In the genomic region with DNA sequence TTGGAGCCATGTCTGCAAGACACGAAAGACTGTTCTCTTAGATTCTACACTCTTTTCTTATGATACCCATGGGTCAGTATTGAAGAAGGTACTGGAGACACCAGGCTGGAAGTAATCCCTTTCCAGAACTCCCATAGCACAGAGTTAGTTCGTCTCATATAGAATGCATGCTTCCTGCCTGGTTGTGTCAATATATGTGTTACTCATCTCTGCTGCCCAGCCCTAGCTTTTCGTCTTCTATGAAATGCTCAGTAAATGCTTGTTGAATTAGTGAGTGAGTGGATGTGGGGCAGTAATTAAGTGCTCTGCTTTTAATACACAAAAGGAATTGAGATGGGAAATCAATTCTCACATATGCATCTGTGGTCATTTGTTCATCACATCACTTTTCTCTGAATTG, we compare ENCODE assay signal across 21 cellular contexts. TPM values are rescaled to one million over a fixed set of nuclear protein-coding genes. Genes with fewer than 3 reads are reported as not detected.
DNase-seq lines count a peak whose midpoint lies in the region; ATAC-seq, FAIRE-seq and TF ChIP-seq lines count a peak whose summit lies in the region.
"Had no signal": no experiment of that assay in that cellular context is flagged by ENCODE, and none has a peak within 500 bp of the region (broad histone marks: within the 10 kb centered on the region; RNA-seq: fewer than 3 reads in every experiment).

No MANE protein-coding gene starts in this region.

- H3K4me3 ChIP-seq in A549: no peak overlapping the region
- no peak overlapping the region for H3K4me3 ChIP-seq in GM23248
- no peak overlapping the region for H3K4me3 ChIP-seq in epithelial cell of esophagus (ENCODE audit: low read length)
- H3K4me3 ChIP-seq: SJSA1 had no signal

- peaks cover 16% of the 10 kb centered on the region; the same call in 1 of the 2 replicates for H3F3A ChIP-seq in GM23248 (ENCODE audit: insufficient read depth)

- no peak for TF ChIP-seq POLR2A in A549 (IDR thresholded peaks at IDR 0.05; ENCODE audit: low read length)

- POLR2A ChIA-PET in A549 (lab: Yijun Ruan, JAX): no interaction called here

- H3K4me1 ChIP-seq in A549 (peaks cover 20% of the 10 kb centered on the region), GM23248 (ENCODE audit: insufficient read depth) (peaks cover 17% of the 10 kb centered on the region)
- H3K4me1 ChIP-seq: SJSA1 had no signal

- CTCF ChIA-PET in A549 (lab: Yijun Ruan, JAX): interaction anchor here (0.7 to 1.5 kb wide), 3 partner anchors 9 to 200 kb away, joined by 3 to 5 read pairs (median 4); no protein-coding TSS in a partner anchor

- no peaks in the 10 kb centered on the region for H4K20me1 ChIP-seq in GM23248 (ENCODE audit: insufficient read depth)

- H3K79me2 ChIP-seq in GM23248 (ENCODE audit: insufficient read depth): no peaks in the 10 kb centered on the region

- H3K4me2 ChIP-seq in A549 (peak overlapping the region; percentile 35), GM23248 (ENCODE audit: unreplicated experiment) (no peak overlapping the region)

- no peak for FAIRE-seq in A549 (lab: Jason Lieb, UNC)
- FAIRE-seq: GM12892, HTR-8/SVneo had no signal

- H3K9me3 ChIP-seq in A549: 0 out of 3 replicates have a peak, but pooled peaks cover 3% of the 10 kb centered on the region
- H3K9me3 ChIP-seq in GM23248 (ENCODE audit: low read depth): no peaks in the 10 kb centered on the region
- H3K9me3 ChIP-seq: SJSA1 had no signal

- 39% methylated on average over 3 of the region's 3 CpGs for WGBS in A549 (ENCODE audit: missing lambda C conversion rate)
- WGBS in GM23248 (ENCODE audit: low coverage in 1 of 2, low lambda C conversion rate in 2 of 2, missing lambda C conversion rate in 2 of 2), 2 experiments: 61 to 74% methylated on average over 3 of the region's 3 CpGs

- TF ChIP-seq EP300 in A549 (IDR thresholded peaks at IDR 0.05): no peak

- H3K36me3 ChIP-seq in GM23248 (ENCODE audit: low read depth): no peaks in the 10 kb centered on the region
- H3K36me3 ChIP-seq: SJSA1 had no signal

- in situ Hi-C loops in GM23248 (cut with MboI): no loop called here

- H3K9ac ChIP-seq in GM23248: no peak overlapping the region

- DNase-seq in A549 (ENCODE audit: low read depth in 1 of 2, low spot score in 1 of 2): peak in 1 of 2 experiments; percentile 16
- peak; percentile 54 for DNase-seq in GM23248
- DNase-seq in epithelial cell of esophagus (ENCODE audit: low read depth): peak; percentile 76
- DNase-seq in NK-92 (lab: John Stamatoyannopoulos, UW; ENCODE audit: unreplicated experiment): no peak
- no peak for DNase-seq in DMS 273 (lab: John Stamatoyannopoulos, UW; ENCODE audit: unreplicated experiment)
- no peak for DNase-seq in GM19240 (ENCODE audit: insufficient read length, low spot score)
- DNase-seq: AML-193; COR-L47; DMS153; GF-D8; NCI-H1417; NCI-H187 treated with DMSO at 0.1 percent for 48 hours; NCI-H69; NK-92 treated with Interleukin-12 subunit alpha and Interleukin-12 subunit beta, amount 100 ng/mL, for 24 hours; RPMI8226 had no signal

- H2AFZ ChIP-seq in GM23248: no peak overlapping the region

- TF ChIP-seq RAD21 in A549 (conservative IDR thresholded peaks at IDR 0.05 in 1 of 2, IDR thresholded peaks at IDR 0.05 in 1 of 2): no peak

- TF ChIP-seq CTCF in A549 (IDR thresholded peaks at IDR 0.05) (no peak), epithelial cell of esophagus (IDR thresholded peaks at IDR 0.05; ENCODE audit: insufficient read depth, low read depth, low read length, missing control alignments) (no peak)

- H3K27ac ChIP-seq in A549 (peak overlapping the region in 1 of 2 experiments; percentile 38; a peak in 3 of 6 replicates), GM23248 (no peak overlapping the region)
- H3K27ac ChIP-seq: SJSA1 had no signal

- H3K27me3 ChIP-seq in GM23248 (replicated peaks; ENCODE audit: insufficient read depth): no peaks in the 10 kb centered on the region
- H3K27me3 ChIP-seq: SJSA1 had no signal

- H3K9me2 ChIP-seq in GM23248 (ENCODE audit: insufficient read depth): no peaks in the 10 kb centered on the region

- ATAC-seq in A549 (peak; percentile 72 to 83; a peak in 4 of 6 replicates), SK-N-SH treated with all-trans-retinoic acid at 6 μM for 48 hours (peak; percentile 65), HG03432 (IDR thresholded peaks at IDR 0.05; ENCODE audit: unreplicated experiment) (no peak)

TF ChIP-seq in A549, 52 proteins besides CTCF, POLR2A, EP300 and RAD21 (continues in another document):
- TF ChIP-seq E2F6 (IDR thresholded peaks at IDR 0.05; ENCODE audit: borderline replicate concordance, low read depth) (no peak), NR3C1 (IDR thresholded peaks at IDR 0.05) (no peak), HOXA7 (CRISPR knock-in tag; IDR thresholded peaks at IDR 0.05) (no peak), NPAS2 (CRISPR knock-in tag; IDR thresholded peaks at IDR 0.05; ENCODE audit: borderline replicate concordance) (no peak), ESRRA (IDR thresholded peaks at IDR 0.05; ENCODE audit: borderline replicate concordance, low read length) (no peak), ZC3H11A (IDR thresholded peaks at IDR 0.05) (no peak), KDM1A (IDR thresholded peaks at IDR 0.05; ENCODE audit: low read depth) (no peak)
- TF ChIP-seq, protein P1, sequence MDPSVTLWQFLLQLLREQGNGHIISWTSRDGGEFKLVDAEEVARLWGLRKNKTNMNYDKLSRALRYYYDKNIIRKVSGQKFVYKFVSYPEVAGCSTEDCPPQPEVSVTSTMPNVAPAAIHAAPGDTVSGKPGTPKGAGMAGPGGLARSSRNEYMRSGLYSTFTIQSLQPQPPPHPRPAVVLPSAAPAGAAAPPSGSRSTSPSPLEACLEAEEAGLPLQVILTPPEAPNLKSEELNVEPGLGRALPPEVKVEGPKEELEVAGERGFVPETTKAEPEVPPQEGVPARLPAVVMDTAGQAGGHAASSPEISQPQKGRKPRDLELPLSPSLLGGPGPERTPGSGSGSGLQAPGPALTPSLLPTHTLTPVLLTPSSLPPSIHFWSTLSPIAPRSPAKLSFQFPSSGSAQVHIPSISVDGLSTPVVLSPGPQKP (IDR thresholded peaks at IDR 0.05; ENCODE audit: low read depth, low read length): no peak

TF ChIP-seq in SK-N-SH treated with all-trans-retinoic acid at 6 μM for 48 hours, 23 proteins besides CTCF, POLR2A, EP300 and RAD21 (continues in another document):
- TF ChIP-seq TOX (CRISPR knock-in tag; IDR thresholded peaks at IDR 0.05; ENCODE audit: borderline replicate concordance) (no peak), ISL1 (CRISPR knock-in tag; IDR thresholded peaks at IDR 0.05) (no peak), BACH2 (CRISPR knock-in tag; IDR thresholded peaks at IDR 0.05; ENCODE audit: borderline replicate concordance) (no peak), ZNF70 (CRISPR knock-in tag; IDR thresholded peaks at IDR 0.05) (no peak), PPARA (CRISPR knock-in tag; IDR thresholded peaks at IDR 0.05; ENCODE audit: borderline replicate concordance) (no peak), ARNTL (CRISPR knock-in tag; IDR thresholded peaks at IDR 0.05; ENCODE audit: borderline replicate concordance, low read depth) (no peak), RARB (CRISPR knock-in tag; IDR thresholded peaks at IDR 0.05) (no peak), TCF4 (CRISPR knock-in tag; IDR thresholded peaks at IDR 0.05; ENCODE audit: borderline replicate concordance) (no peak), ESRRG (CRISPR knock-in tag; IDR thresholded peaks at IDR 0.05) (no peak), ZNF565 (CRISPR knock-in tag; conservative IDR thresholded peaks at IDR 0.05; ENCODE audit: low read depth) (no peak), ZFP30 (CRISPR knock-in tag; IDR thresholded peaks at IDR 0.05) (no peak)
- TF ChIP-seq, protein P2, sequence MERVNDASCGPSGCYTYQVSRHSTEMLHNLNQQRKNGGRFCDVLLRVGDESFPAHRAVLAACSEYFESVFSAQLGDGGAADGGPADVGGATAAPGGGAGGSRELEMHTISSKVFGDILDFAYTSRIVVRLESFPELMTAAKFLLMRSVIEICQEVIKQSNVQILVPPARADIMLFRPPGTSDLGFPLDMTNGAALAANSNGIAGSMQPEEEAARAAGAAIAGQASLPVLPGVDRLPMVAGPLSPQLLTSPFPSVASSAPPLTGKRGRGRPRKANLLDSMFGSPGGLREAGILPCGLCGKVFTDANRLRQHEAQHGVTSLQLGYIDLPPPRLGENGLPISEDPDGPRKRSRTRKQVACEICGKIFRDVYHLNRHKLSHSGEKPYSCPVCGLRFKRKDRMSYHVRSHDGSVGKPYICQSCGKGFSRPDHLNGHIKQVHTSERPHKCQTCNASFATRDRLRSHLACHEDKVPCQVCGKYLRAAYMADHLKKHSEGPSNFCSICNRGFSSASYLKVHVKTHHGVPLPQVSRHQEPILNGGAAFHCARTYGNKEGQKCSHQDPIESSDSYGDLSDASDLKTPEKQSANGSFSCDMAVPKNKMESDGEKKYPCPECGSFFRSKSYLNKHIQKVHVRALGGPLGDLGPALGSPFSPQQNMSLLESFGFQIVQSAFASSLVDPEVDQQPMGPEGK (CRISPR knock-in tag; IDR thresholded peaks at IDR 0.05; ENCODE audit: borderline replicate concordance): no peak

RNA-seq across cellular contexts. Expression of gene ADCY10, which starts 32.1 kb away (rescaled TPM):
- polyA plus RNA-seq in A549 (2011; rRNA removed) (0.18 and 0.20 TPM in 2 replicates), A549 (2017; fragmentation: RNase III; extraction: RNeasy Plus Mini Kit Qiagen cat#74134 plus additional on column Dnase treatment) (0.03 to 0.08 TPM (median 0.04 TPM) in 3 replicates), GM23248 (2016; fragmentation: Nextera tagmentation; extraction: Ambion mirVana) (0.11 TPM in 1 of 2 replicates, not detected in the other)
- polyA plus RNA-seq in A549 (2012; cell fraction: cytosol; rRNA removed): 0.01 and 0.08 TPM in 2 replicates
- polyA plus RNA-seq in A549 (2012; cell fraction: nucleus; rRNA removed): 0.07 and 0.09 TPM in 2 replicates
- polyA minus RNA-seq in A549 (2011; rRNA and poly(A)+ RNA removed): 0.10 and 0.54 TPM in 2 replicates
- total RNA-seq in GM23248 (2014; rRNA removed; shearing (Covaris generic)): 0.11 TPM in 1 of 2 replicates, not detected in the other
- total RNA-seq: SJSA1 had no signal
- polyA plus RNA-seq: CD14-positive monocyte had no signal

RNA-seq across cellular contexts. Expression of gene DCAF6, which starts 54.7 kb away (rescaled TPM):
- 74.7 and 86.8 TPM in 2 replicates for polyA plus RNA-seq in A549 (2011; rRNA removed)
- 22.1 and 22.3 TPM in 2 replicates for polyA plus RNA-seq in A549 (2012; cell fraction: cytosol; rRNA removed)
- 7.5 and 14.0 TPM in 2 replicates for polyA plus RNA-seq in A549 (2012; cell fraction: nucleus; rRNA removed)
- 34.4 to 39.9 TPM (median 38.4 TPM) in 3 replicates for polyA plus RNA-seq in A549 (2017; fragmentation: RNase III; extraction: RNeasy Plus Mini Kit Qiagen cat#74134 plus additional on column Dnase treatment)
- 38.0 and 48.4 TPM in 2 replicates for polyA minus RNA-seq in A549 (2011; rRNA and poly(A)+ RNA removed)
- total RNA-seq in GM23248 (2014; rRNA removed; shearing (Covaris generic)): 56.0 and 63.4 TPM in 2 replicates
- polyA plus RNA-seq in GM23248 (2016; fragmentation: Nextera tagmentation; extraction: Ambion mirVana): 94.1 and 99.6 TPM in 2 replicates

RNA-seq across cellular contexts. Expression of gene MPC2, which starts 55.1 kb away (rescaled TPM):
- polyA plus RNA-seq in A549 (2011; rRNA removed) (98.9 and 120 TPM in 2 replicates), A549 (2017; fragmentation: RNase III; extraction: RNeasy Plus Mini Kit Qiagen cat#74134 plus additional on column Dnase treatment) (49.5 to 53.0 TPM (median 49.7 TPM) in 3 replicates), GM23248 (2016; fragmentation: Nextera tagmentation; extraction: Ambion mirVana) (188 TPM in 2 replicates)
- polyA plus RNA-seq in A549 (2012; cell fraction: cytosol; rRNA removed): 26.4 and 27.7 TPM in 2 replicates
- polyA plus RNA-seq in A549 (2012; cell fraction: nucleus; rRNA removed): 11.7 and 15.3 TPM in 2 replicates
- polyA minus RNA-seq in A549 (2011; rRNA and poly(A)+ RNA removed): 13.2 and 14.1 TPM in 2 replicates
- 65.5 and 93.8 TPM in 2 replicates for total RNA-seq in GM23248 (2014; rRNA removed; shearing (Covaris generic))

Comparison
In these comparisons a context has a peak if more than half of its experiments do, and no peak if none do; other contexts are left out.
1. DNase-seq: peak in GM23248 (single experiment) and epithelial cell of esophagus (single experiment); none in NK-92 (single experiment), DMS 273 (single experiment) and GM19240 (single experiment).